Comparison of ENCODE assay signal across 1 cellular context in genomic region chr2:96637385-96638143, GRCh38.
TF ChIP-seq lines count a peak whose summit lies in the region.

No MANE protein-coding gene starts in this region.

TF ChIP-seq in H1, 55 proteins besides CTCF, POLR2A, EP300 and RAD21 (continued from another document):
- TF ChIP-seq, protein P1, sequence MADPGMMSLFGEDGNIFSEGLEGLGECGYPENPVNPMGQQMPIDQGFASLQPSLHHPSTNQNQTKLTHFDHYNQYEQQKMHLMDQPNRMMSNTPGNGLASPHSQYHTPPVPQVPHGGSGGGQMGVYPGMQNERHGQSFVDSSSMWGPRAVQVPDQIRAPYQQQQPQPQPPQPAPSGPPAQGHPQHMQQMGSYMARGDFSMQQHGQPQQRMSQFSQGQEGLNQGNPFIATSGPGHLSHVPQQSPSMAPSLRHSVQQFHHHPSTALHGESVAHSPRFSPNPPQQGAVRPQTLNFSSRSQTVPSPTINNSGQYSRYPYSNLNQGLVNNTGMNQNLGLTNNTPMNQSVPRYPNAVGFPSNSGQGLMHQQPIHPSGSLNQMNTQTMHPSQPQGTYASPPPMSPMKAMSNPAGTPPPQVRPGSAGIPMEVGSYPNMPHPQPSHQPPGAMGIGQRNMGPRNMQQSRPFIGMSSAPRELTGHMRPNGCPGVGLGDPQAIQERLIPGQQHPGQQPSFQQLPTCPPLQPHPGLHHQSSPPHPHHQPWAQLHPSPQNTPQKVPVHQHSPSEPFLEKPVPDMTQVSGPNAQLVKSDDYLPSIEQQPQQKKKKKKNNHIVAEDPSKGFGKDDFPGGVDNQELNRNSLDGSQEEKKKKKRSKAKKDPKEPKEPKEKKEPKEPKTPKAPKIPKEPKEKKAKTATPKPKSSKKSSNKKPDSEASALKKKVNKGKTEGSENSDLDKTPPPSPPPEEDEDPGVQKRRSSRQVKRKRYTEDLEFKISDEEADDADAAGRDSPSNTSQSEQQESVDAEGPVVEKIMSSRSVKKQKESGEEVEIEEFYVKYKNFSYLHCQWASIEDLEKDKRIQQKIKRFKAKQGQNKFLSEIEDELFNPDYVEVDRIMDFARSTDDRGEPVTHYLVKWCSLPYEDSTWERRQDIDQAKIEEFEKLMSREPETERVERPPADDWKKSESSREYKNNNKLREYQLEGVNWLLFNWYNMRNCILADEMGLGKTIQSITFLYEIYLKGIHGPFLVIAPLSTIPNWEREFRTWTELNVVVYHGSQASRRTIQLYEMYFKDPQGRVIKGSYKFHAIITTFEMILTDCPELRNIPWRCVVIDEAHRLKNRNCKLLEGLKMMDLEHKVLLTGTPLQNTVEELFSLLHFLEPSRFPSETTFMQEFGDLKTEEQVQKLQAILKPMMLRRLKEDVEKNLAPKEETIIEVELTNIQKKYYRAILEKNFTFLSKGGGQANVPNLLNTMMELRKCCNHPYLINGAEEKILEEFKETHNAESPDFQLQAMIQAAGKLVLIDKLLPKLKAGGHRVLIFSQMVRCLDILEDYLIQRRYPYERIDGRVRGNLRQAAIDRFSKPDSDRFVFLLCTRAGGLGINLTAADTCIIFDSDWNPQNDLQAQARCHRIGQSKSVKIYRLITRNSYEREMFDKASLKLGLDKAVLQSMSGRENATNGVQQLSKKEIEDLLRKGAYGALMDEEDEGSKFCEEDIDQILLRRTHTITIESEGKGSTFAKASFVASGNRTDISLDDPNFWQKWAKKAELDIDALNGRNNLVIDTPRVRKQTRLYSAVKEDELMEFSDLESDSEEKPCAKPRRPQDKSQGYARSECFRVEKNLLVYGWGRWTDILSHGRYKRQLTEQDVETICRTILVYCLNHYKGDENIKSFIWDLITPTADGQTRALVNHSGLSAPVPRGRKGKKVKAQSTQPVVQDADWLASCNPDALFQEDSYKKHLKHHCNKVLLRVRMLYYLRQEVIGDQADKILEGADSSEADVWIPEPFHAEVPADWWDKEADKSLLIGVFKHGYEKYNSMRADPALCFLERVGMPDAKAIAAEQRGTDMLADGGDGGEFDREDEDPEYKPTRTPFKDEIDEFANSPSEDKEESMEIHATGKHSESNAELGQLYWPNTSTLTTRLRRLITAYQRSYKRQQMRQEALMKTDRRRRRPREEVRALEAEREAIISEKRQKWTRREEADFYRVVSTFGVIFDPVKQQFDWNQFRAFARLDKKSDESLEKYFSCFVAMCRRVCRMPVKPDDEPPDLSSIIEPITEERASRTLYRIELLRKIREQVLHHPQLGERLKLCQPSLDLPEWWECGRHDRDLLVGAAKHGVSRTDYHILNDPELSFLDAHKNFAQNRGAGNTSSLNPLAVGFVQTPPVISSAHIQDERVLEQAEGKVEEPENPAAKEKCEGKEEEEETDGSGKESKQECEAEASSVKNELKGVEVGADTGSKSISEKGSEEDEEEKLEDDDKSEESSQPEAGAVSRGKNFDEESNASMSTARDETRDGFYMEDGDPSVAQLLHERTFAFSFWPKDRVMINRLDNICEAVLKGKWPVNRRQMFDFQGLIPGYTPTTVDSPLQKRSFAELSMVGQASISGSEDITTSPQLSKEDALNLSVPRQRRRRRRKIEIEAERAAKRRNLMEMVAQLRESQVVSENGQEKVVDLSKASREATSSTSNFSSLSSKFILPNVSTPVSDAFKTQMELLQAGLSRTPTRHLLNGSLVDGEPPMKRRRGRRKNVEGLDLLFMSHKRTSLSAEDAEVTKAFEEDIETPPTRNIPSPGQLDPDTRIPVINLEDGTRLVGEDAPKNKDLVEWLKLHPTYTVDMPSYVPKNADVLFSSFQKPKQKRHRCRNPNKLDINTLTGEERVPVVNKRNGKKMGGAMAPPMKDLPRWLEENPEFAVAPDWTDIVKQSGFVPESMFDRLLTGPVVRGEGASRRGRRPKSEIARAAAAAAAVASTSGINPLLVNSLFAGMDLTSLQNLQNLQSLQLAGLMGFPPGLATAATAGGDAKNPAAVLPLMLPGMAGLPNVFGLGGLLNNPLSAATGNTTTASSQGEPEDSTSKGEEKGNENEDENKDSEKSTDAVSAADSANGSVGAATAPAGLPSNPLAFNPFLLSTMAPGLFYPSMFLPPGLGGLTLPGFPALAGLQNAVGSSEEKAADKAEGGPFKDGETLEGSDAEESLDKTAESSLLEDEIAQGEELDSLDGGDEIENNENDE (IDR thresholded peaks at IDR 0.05; ENCODE audit: insufficient replicate concordance, low read length), result no peak
- no peak for TF ChIP-seq GABPA (IDR thresholded peaks at IDR 0.05; ENCODE audit: borderline replicate concordance, insufficient read depth, low read length)
- TF ChIP-seq BRCA1 (IDR thresholded peaks at IDR 0.05; ENCODE audit: low read depth, low read length), result no peak
- no peak for TF ChIP-seq JUND (IDR thresholded peaks at IDR 0.05; ENCODE audit: low read length)
- no peak for TF ChIP-seq SIRT6 (IDR thresholded peaks at IDR 0.05; ENCODE audit: low read length)
- TF ChIP-seq RXRA (IDR thresholded peaks at IDR 0.05; ENCODE audit: insufficient read depth, low read depth, low read length), result 0 out of 2 replicates have a peak, but pooled peaks have one; percentile 67
- TF ChIP-seq JUN (IDR thresholded peaks at IDR 0.05; ENCODE audit: low read depth, low read length), result no peak
- 0 out of 2 replicates have a peak, but pooled peaks have one; percentile 23 for TF ChIP-seq BACH1 (IDR thresholded peaks at IDR 0.05; ENCODE audit: low read length)
- no peak for TF ChIP-seq TCF12 (IDR thresholded peaks at IDR 0.05; ENCODE audit: low read depth, low read length)
- no peak for TF ChIP-seq HDAC2 (IDR thresholded peaks at IDR 0.05; ENCODE audit: borderline replicate concordance in 1 of 2, low read depth in 2 of 2, low read length in 2 of 2)
- TF ChIP-seq TEAD4 (IDR thresholded peaks at IDR 0.05; ENCODE audit: low read depth, low read length), result no peak
TF ChIP-seq in H1: peak in this region for 3.
